Comparison of ENCODE assay signal across 27 cellular contexts in genomic region chr22:44569516-44569915, GRCh38.
"Had no signal": no experiment of that assay in that cellular context is flagged by ENCODE, and none has a peak within 500 bp of the region (broad histone marks: within the 10 kb centered on the region; RNA-seq: fewer than 3 reads in every experiment).

No MANE protein-coding gene starts in this region.

- H3K9me3 ChIP-seq: adrenal gland, Peyer's patch, SJSA1 had no signal

- H3K4me3 Mint-ChIP-seq: activated CD8-positive, alpha-beta T cell treated with anti-CD3 and anti-CD28 coated beads, Interleukin-2, amount 10 ng/mL, durations not matched to agents 7 days and 5 days; activated naive CD4-positive, alpha-beta T cell treated with anti-CD3 and anti-CD28 coated beads for 36 hours; activated naive CD8-positive, alpha-beta T cell; activated T-cell treated with anti-CD3 and anti-CD28 coated beads, Interleukin-2, amount 50 U/mL, for 24 hours; activated T-helper 1 cell treated with anti-CD3 and anti-CD28 coated beads, Interleukin-12 subunit alpha, Interleukin-12 subunit beta, Interleukin-2, Interleukin-4 antibody, amounts not matched to agents 30 ng/mL and 10 ng/mL and 1 ng/mL, durations not matched to agents 14 hours and 24 hours and 36 hours; T-helper 1 cell treated with Interleukin-12 subunit alpha and Interleukin-12 subunit beta and Interleukin-4 antibody, amounts not matched to agents 30 μg/mL and 1 μg/mL, for 36 hours; WTC11 had no signal

- H3K27me3 ChIP-seq: adrenal gland, MG63, Peyer's patch, SJSA1 had no signal

- H3K4me1 ChIP-seq: adrenal gland, Peyer's patch had no signal

- H3K27ac Mint-ChIP-seq: activated CD8-positive, alpha-beta T cell treated with anti-CD3 and anti-CD28 coated beads, Interleukin-2, amount 10 ng/mL, durations not matched to agents 7 days and 5 days; activated naive CD4-positive, alpha-beta T cell treated with anti-CD3 and anti-CD28 coated beads for 36 hours; activated naive CD8-positive, alpha-beta T cell; activated T-cell treated with anti-CD3 and anti-CD28 coated beads, Interleukin-2, amount 50 U/mL, for 24 hours; activated T-helper 1 cell treated with anti-CD3 and anti-CD28 coated beads, Interleukin-12 subunit alpha, Interleukin-12 subunit beta, Interleukin-2, Interleukin-4 antibody, amounts not matched to agents 30 ng/mL and 10 ng/mL and 1 ng/mL, durations not matched to agents 14 hours and 24 hours and 36 hours; T-helper 1 cell treated with Interleukin-12 subunit alpha and Interleukin-12 subunit beta and Interleukin-4 antibody, amounts not matched to agents 30 μg/mL and 1 μg/mL, for 36 hours; WTC11 had no signal

- H3K9me3 Mint-ChIP-seq: activated naive CD4-positive, alpha-beta T cell treated with anti-CD3 and anti-CD28 coated beads for 36 hours; activated T-helper 1 cell treated with anti-CD3 and anti-CD28 coated beads, Interleukin-12 subunit alpha, Interleukin-12 subunit beta, Interleukin-2, Interleukin-4 antibody, amounts not matched to agents 30 ng/mL and 10 ng/mL and 1 ng/mL, durations not matched to agents 14 hours and 24 hours and 36 hours had no signal

- ATAC-seq: activated CD8-positive, alpha-beta T cell treated with anti-CD3 and anti-CD28 coated beads, Interleukin-2, amount 10 ng/mL, durations not matched to agents 7 days and 5 days; SK-N-SH treated with all-trans-retinoic acid at 6 μM for 48 hours; WTC11 had no signal

- H3K36me3 Mint-ChIP-seq: activated naive CD8-positive, alpha-beta T cell had no signal

- H3K36me3 ChIP-seq: adrenal gland, MG63, Peyer's patch, SJSA1 had no signal

- H3K4me1 Mint-ChIP-seq: WTC11 had no signal

- H3K27ac ChIP-seq: adrenal gland, Peyer's patch, RWPE1, SJSA1 had no signal

- DNase-seq: activated CD4-positive, alpha-beta T cell treated with anti-CD3 and anti-CD28 coated beads for 48 hours; activated CD4-positive, alpha-beta T cell treated with anti-CD3 and anti-CD28 coated beads, Interleukin-2, amount 50 U/mL, for 4 hours; activated CD4-positive, CD25-positive, alpha-beta regulatory T cell treated with anti-CD3 and anti-CD28 coated beads, Interleukin-2, amount 50 U/mL, for 72 hours; activated CD8-positive, alpha-beta T cell treated with anti-CD3 and anti-CD28 coated beads, Interleukin-2, amount 10 ng/mL, durations not matched to agents 7 days and 5 days; activated gamma-delta T cell; activated naive CD4-positive, alpha-beta T cell treated with anti-CD3 and anti-CD28 coated beads for 36 hours; anterior cingulate cortex; caudate nucleus; MG63; NCI-H1105; NCI-H1436 treated with DMSO at 0.1 percent for 48 hours; NCI-H187; NCI-H2081; NCI-H446; NCI-H524; SHP77; SW 1271 had no signal

- H3K4me3 ChIP-seq: adrenal gland, MG63, Peyer's patch, SJSA1 had no signal
